ENCODE assay signal across 24 cellular contexts in the genomic region with DNA sequence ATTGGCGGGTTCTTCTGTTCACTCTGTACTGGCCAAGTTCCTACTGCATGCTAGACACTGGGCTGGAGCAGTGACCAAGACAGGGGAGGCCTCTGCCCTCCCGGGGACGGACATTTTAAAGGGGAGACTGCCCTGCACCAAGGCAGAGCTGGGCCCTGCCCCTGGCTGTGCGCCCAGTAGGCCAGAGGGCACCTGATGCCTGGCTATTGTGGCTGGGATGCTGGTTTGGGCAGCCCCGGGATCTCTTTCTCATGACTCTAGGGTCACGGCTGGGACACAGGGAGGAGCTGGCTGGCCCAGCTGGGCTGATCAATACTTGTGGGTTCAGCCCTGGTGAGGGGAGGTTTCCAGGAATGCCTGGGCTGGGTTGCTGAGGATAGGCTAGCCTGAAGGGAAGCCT. TPM values are rescaled to one million over a fixed set of nuclear protein-coding genes. Genes with fewer than 3 reads are reported as not detected.
A peak's percentile ranks its signal among the peaks of the same experiment; 100 is the strongest.
DNase-seq lines count a peak whose midpoint lies in the region; ATAC-seq, FAIRE-seq and TF ChIP-seq lines count a peak whose summit lies in the region.
"Had no signal": no experiment of that assay in that cellular context is flagged by ENCODE, and none has a peak within 500 bp of the region (broad histone marks: within the 10 kb centered on the region; RNA-seq: fewer than 3 reads in every experiment).

No MANE protein-coding gene starts in this region.

- in situ Hi-C loops in GM13976 (cut with MboI; ENCODE audit: low sequenced_read_pairs, unreplicated experiment) = no loop called here

- intact Hi-C loops in left ventricle myocardium inferior (cut with micrococcal nuclease) (no loop called here), pancreas (cut with DNase I) (no loop called here)

- H3K4me3 ChIP-seq in left ventricle myocardium inferior = no peak overlapping the region
- H3K4me3 ChIP-seq in pancreas = no peak overlapping the region
- H3K4me3 ChIP-seq in suprapubic skin = no peak overlapping the region
- H3K4me3 ChIP-seq: left lung, prostate gland had no signal

- ATAC-seq in pancreas (peak; percentile 49 to 71 (median 62)), HG03095 (IDR thresholded peaks at IDR 0.05; ENCODE audit: unreplicated experiment) (no peak)
- ATAC-seq: left lung had no signal

- no peaks in the 10 kb centered on the region for H3K27me3 ChIP-seq in left ventricle myocardium inferior (ENCODE audit: low read depth)
- no peaks in the 10 kb centered on the region for H3K27me3 ChIP-seq in pancreas
- no peaks in the 10 kb centered on the region for H3K27me3 ChIP-seq in suprapubic skin
- H3K27me3 ChIP-seq: left lung had no signal

- TF ChIP-seq CTCF in GM13976 (IDR thresholded peaks at IDR 0.05; ENCODE audit: borderline replicate concordance, control extremely low read depth, extremely low read depth, insufficient read depth, missing control alignments) = no peak
- TF ChIP-seq CTCF in left ventricle myocardium inferior (IDR thresholded peaks at IDR 0.05; ENCODE audit: borderline replicate concordance) = no peak
- TF ChIP-seq CTCF in pancreas (IDR thresholded peaks at IDR 0.05) = no peak
- no peak for TF ChIP-seq CTCF in suprapubic skin (IDR thresholded peaks at IDR 0.05)

- H3K9me3 ChIP-seq in left ventricle myocardium inferior (replicated peaks) (no peaks in the 10 kb centered on the region), pancreas (no peaks in the 10 kb centered on the region), suprapubic skin (no peaks in the 10 kb centered on the region)
- H3K9me3 ChIP-seq: left lung, prostate gland had no signal

- H3K27ac ChIP-seq in left ventricle myocardium inferior (replicated peaks) (peak overlapping the region; percentile 75), pancreas (no peak overlapping the region), suprapubic skin (no peak overlapping the region)
- H3K27ac ChIP-seq: left lung, prostate gland, VCaP had no signal

- peaks cover 50% of the 10 kb centered on the region for H3K36me3 ChIP-seq in left ventricle myocardium inferior
- H3K36me3 ChIP-seq in pancreas = no peaks in the 10 kb centered on the region
- peaks cover 10% of the 10 kb centered on the region for H3K36me3 ChIP-seq in suprapubic skin
- H3K36me3 ChIP-seq: prostate gland had no signal

- TF ChIP-seq EP300 in suprapubic skin (IDR thresholded peaks at IDR 0.05) = no peak

- peak; percentile 21 for DNase-seq in GM13976 (ENCODE audit: low spot score)
- DNase-seq in astrocyte of the hippocampus (ENCODE audit: low read depth, low spot score) = peak; percentile 61
- DNase-seq in left ventricle myocardium inferior = peak; percentile 55
- DNase-seq in pancreas = peak in 4 of 6 donors; percentile 38 to 77 (median 55)
- DNase-seq in NOMO-1 (lab: John Stamatoyannopoulos, UW; ENCODE audit: unreplicated experiment in 2 of 2) = no peak
- DNase-seq in glomerular visceral epithelial cell (ENCODE audit: extremely low spot score) = no peak
- no peak for DNase-seq in suprapubic skin (ENCODE audit: low spot score in 2 of 2)
- DNase-seq: activated CD4-positive, alpha-beta memory T cell treated with anti-CD3 and anti-CD28 coated beads for 36 hours; activated naive CD8-positive, alpha-beta T cell treated with anti-CD3 and anti-CD28 coated beads, Interleukin-2, amount 10 ng/mL, durations not matched to agents 7 days and 5 days; activated T-cell treated with anti-CD3 and anti-CD28 coated beads, Interleukin-2, amount 50 U/mL, for 48 hours; CD8-positive, alpha-beta memory T cell; central memory CD4-positive, alpha-beta T cell; effector memory CD4-positive, alpha-beta T cell; IMR-90; MM.1S; naive B cell; NCI-H187; NK-92 treated with Interleukin-12 subunit alpha and Interleukin-12 subunit beta, amount 100 ng/mL, for 24 hours; T-helper 1 cell had no signal

- FAIRE-seq in pancreas (lab: Jason Lieb, UNC) = no peak

- peaks cover 44% of the 10 kb centered on the region for H3K4me1 ChIP-seq in left ventricle myocardium inferior
- H3K4me1 ChIP-seq in pancreas = no peaks in the 10 kb centered on the region
- peaks cover 4% of the 10 kb centered on the region for H3K4me1 ChIP-seq in suprapubic skin
- H3K4me1 ChIP-seq: prostate gland had no signal

- whole genome bisulfite sequencing in pancreas, 2 donors = 47 to 59% methylated on average over 6 of the region's 6 CpGs
- WGBS in suprapubic skin = 66% methylated on average over 6 of the region's 6 CpGs

- no peak for TF ChIP-seq POLR2A in suprapubic skin (IDR thresholded peaks at IDR 0.05)

RNA-seq across cellular contexts. Expression of a gene that starts 17.7 kb away (rescaled TPM):
- total RNA-seq in left ventricle myocardium inferior (55.8 TPM), pancreas (10 to 100 TPM in 1 of 6 donors, 1 to 10 TPM in 5; 1.6 to 14.4 (median 4.0) TPM), suprapubic skin (10 to 100 TPM; 33.9 to 82.6 (median 51.5) TPM)
- polyA plus RNA-seq in pancreas = 10 to 100 TPM in 1 of 2 donors, 1 to 10 TPM in 1; 6.4 to 38.3 TPM

RNA-seq across cellular contexts. Expression of a gene that starts 19.4 kb away (rescaled TPM):
- total RNA-seq in left ventricle myocardium inferior (0.49 TPM), pancreas (1 to 10 TPM in 1 of 6 donors, under 1 TPM in 4, not detected in 1; 0.32 to 1.9 (median 0.61) TPM), suprapubic skin (100 to 1,000 TPM in 3 of 4 donors, 10 to 100 TPM in 1; 52.9 to 364 (median 353) TPM)
- polyA plus RNA-seq in pancreas = 1 to 10 TPM; 4.0 to 4.2 TPM
- total RNA-seq: activated CD4-positive, alpha-beta memory T cell treated with anti-CD3 and anti-CD28 coated beads for 36 hours; activated naive CD8-positive, alpha-beta T cell treated with anti-CD3 and anti-CD28 coated beads, Interleukin-2, amount 10 ng/mL, durations not matched to agents 7 days and 5 days; CD8-positive, alpha-beta memory T cell; IMR-90 had no signal
- polyA plus RNA-seq: CD8-positive, alpha-beta memory T cell had no signal

RNA-seq across cellular contexts. Expression of a gene that starts 33.3 kb away (rescaled TPM):
- not detected for total RNA-seq in left ventricle myocardium inferior
- 10 to 100 TPM in 4 of 6 donors, 1 to 10 TPM in 2; 5.1 to 42.1 (median 11.8) TPM for total RNA-seq in pancreas
- 1 to 10 TPM; 4.3 to 4.7 TPM for polyA plus RNA-seq in pancreas
- total RNA-seq in suprapubic skin = under 1 TPM in 1 of 4 donors, not detected in 3; 0.55 TPM
- total RNA-seq: activated CD4-positive, alpha-beta memory T cell treated with anti-CD3 and anti-CD28 coated beads for 36 hours; activated naive CD8-positive, alpha-beta T cell treated with anti-CD3 and anti-CD28 coated beads, Interleukin-2, amount 10 ng/mL, durations not matched to agents 7 days and 5 days; CD8-positive, alpha-beta memory T cell; Daoy; IMR-90 had no signal
- polyA plus RNA-seq: CD8-positive, alpha-beta memory T cell; IMR-90 had no signal

Comparison
In these comparisons a context has a peak if more than half of its experiments do, and no peak if none do; other contexts are left out.
1. DNase-seq: peak in GM13976 (single experiment), astrocyte of the hippocampus (single experiment), left ventricle myocardium inferior (single experiment) and pancreas (4 of 6); none in NOMO-1 (0 of 2), glomerular visceral epithelial cell (single experiment) and suprapubic skin (0 of 2).
2. RNA of a gene that starts 19.4 kb away (total RNA-seq): 52.9 to 364 TPM in suprapubic skin; 0.32 to 1.9 TPM in pancreas and 0.49 TPM in left ventricle myocardium inferior (single experiment); every median in the first group is over 10 times any median in the second.